Comparison of ENCODE assay signal across 8 cellular contexts in genomic region chr7:48299580-48300169, GRCh38.
DNase-seq lines count a peak whose midpoint lies in the region; ATAC-seq, FAIRE-seq and TF ChIP-seq lines count a peak whose summit lies in the region.

No MANE protein-coding gene starts in this region.

- no peak overlapping the region for H2BK20ac ChIP-seq in H1 (ENCODE audit: low read length)

- POLR2A ChIA-PET in H1 (lab: Charles Lee; ENCODE audit: partially characterized antibody) = no interaction called here

- H2BK120ac ChIP-seq in H1 (replicated peaks; ENCODE audit: low read depth, low read length) = no peak overlapping the region

- no peaks in the 10 kb centered on the region for H3K27me3 ChIP-seq in H1 (replicated peaks in 1 of 4; ENCODE audit: control insufficient read depth in 3 of 4, extremely low read depth in 1 of 4, insufficient read depth in 3 of 4, low read length in 3 of 4)
- no peaks in the 10 kb centered on the region for H3K27me3 ChIP-seq in lung (ENCODE audit: control insufficient read depth, insufficient read depth)

- H3K4ac ChIP-seq in H1 (replicated peaks; ENCODE audit: insufficient read length, low read depth, low read length) = no peak overlapping the region

- TF ChIP-seq EP300 in H1 (IDR thresholded peaks at IDR 0.05; ENCODE audit: borderline replicate concordance in 1 of 2, low read depth in 2 of 2, low read length in 2 of 2) = no peak

- H3K9me3 ChIP-seq in H1 (ENCODE audit: insufficient read depth in 2 of 2, low read depth in 1 of 2, low read length in 1 of 2) = no peaks in the 10 kb centered on the region; a peak in 1 of 4 replicates
- no peaks in the 10 kb centered on the region for H3K9me3 ChIP-seq in lung (ENCODE audit: control insufficient read depth in 2 of 2, insufficient read depth in 1 of 2, low read length in 1 of 2)

- FAIRE-seq in H1 (lab: Jason Lieb, UNC) = peak; percentile 75

- no peaks in the 10 kb centered on the region for H3K79me1 ChIP-seq in H1 (ENCODE audit: low read depth, low read length)

- no peak overlapping the region for H2AFZ ChIP-seq in H1 (ENCODE audit: low read length)

- H3K9ac ChIP-seq in H1 (replicated peaks in 1 of 4; ENCODE audit: extremely low read depth in 1 of 4, low read depth in 3 of 4, low read length in 3 of 4) = no peak overlapping the region

- H3K23me2 ChIP-seq in H1 (ENCODE audit: low read depth, low read length) = no peaks in the 10 kb centered on the region

- no peak overlapping the region for H2BK15ac ChIP-seq in H1 (ENCODE audit: low read length)

- H2AK5ac ChIP-seq in H1 (ENCODE audit: low read depth, low read length) = no peak overlapping the region

- no peak overlapping the region for H2BK12ac ChIP-seq in H1 (ENCODE audit: low read depth, low read length)

- H3K4me3 ChIP-seq in HFF-Myc (replicated peaks; ENCODE audit: low read depth, low read length) (no peak overlapping the region), H1 (ENCODE audit: extremely low read depth in 1 of 4, insufficient read depth in 2 of 4, low read depth in 3 of 4, low read length in 4 of 4) (no peak overlapping the region), lung (no peak overlapping the region)

- H3K27ac ChIP-seq in H1 (ENCODE audit: low read depth, low read length) = no peak overlapping the region
- H3K27ac ChIP-seq in lung (ENCODE audit: low read depth in 1 of 2, low read length in 1 of 2) = no peak overlapping the region

- peak; percentile 81 for DNase-seq in A172 (ENCODE audit: low spot score)
- peak; percentile 33 for DNase-seq in HFF-Myc (ENCODE audit: extremely low read depth, low read depth)
- DNase-seq in LoVo (ENCODE audit: low spot score) = peak; percentile 69
- peak; percentile 44 for DNase-seq in SK-N-DZ (ENCODE audit: low spot score)
- DNase-seq in H1 (ENCODE audit: low read depth in 1 of 2, low spot score in 2 of 2) = peak in 1 of 2 experiments; percentile 69
- DNase-seq in lung (ENCODE audit: low spot score) = peak; percentile 47
- DNase-seq in stromal cell of bone marrow (ENCODE audit: low read depth) = peak; percentile 62

- no peak overlapping the region for H3K14ac ChIP-seq in H1 (ENCODE audit: insufficient read length)

- H2BK5ac ChIP-seq in H1 (ENCODE audit: low read depth, low read length) = peak overlapping the region; percentile 26; the same call in 1 of the 2 replicates

- TF ChIP-seq RAD21 in H1 (IDR thresholded peaks at IDR 0.05 in 1 of 2, conservative IDR thresholded peaks at IDR 0.05 in 1 of 2; ENCODE audit: low read depth in 2 of 2, low read length in 2 of 2) = peak; percentile 91

- WGBS in H1 (ENCODE audit: extremely low coverage in 1 of 2, insufficient coverage in 1 of 2, insufficient read length in 1 of 2, insufficient replicate concordance in 2 of 2, low coverage in 1 of 2, low lambda C conversion rate in 2 of 2, missing lambda C conversion rate in 1 of 2), 2 experiments = 51% methylated on average over 4 of the region's 4 CpGs; no CpG with 5 or more reads in 1 of the 2 experiments
- 43 to 57% methylated on average over 4 of the region's 4 CpGs for WGBS in lung, 2 donors

- H3K56ac ChIP-seq in H1 (replicated peaks; ENCODE audit: insufficient read length, low read depth, low read length) = no peak overlapping the region

- 0 out of 4 replicates have a peak overlapping the region, but pooled peaks of 1 of the 2 experiments have one; percentile 34 for H3K4me2 ChIP-seq in H1 (ENCODE audit: insufficient read depth in 1 of 2, low read depth in 2 of 2, low read length in 2 of 2)

- H4K91ac ChIP-seq in H1 (replicated peaks; ENCODE audit: insufficient read length, low read length) = no peak overlapping the region

- peak; percentile 79 for TF ChIP-seq CTCF in GM12872 (IDR thresholded peaks at IDR 0.05; ENCODE audit: insufficient read depth, low read depth, low read length)
- peak; percentile 79 for TF ChIP-seq CTCF in HFF-Myc (IDR thresholded peaks at IDR 0.05; ENCODE audit: low read depth, low read length, missing control alignments)
- peak; percentile 44 to 79 (median 62) for TF ChIP-seq CTCF in H1 (IDR thresholded peaks at IDR 0.05; ENCODE audit: control extremely low read depth in 1 of 3, insufficient read depth in 1 of 3, low read depth in 1 of 3, low read length in 3 of 3)
- peak; percentile 27 for TF ChIP-seq CTCF in lung (IDR thresholded peaks at IDR 0.05; ENCODE audit: control extremely low read depth, extremely low read depth)

- ATAC-seq in lung (ENCODE audit: insufficient read depth, low FRiP score) = peak; percentile 81

- no peaks in the 10 kb centered on the region for H3K79me2 ChIP-seq in H1 (ENCODE audit: control insufficient read depth in 1 of 2, insufficient read depth in 2 of 2, low read length in 2 of 2)

- no peak overlapping the region for H4K5ac ChIP-seq in H1 (ENCODE audit: insufficient read length, low read depth, low read length)

- H3K18ac ChIP-seq in H1 (ENCODE audit: extremely low read depth, low read length) = no peak overlapping the region

- H3K36me3 ChIP-seq in H1 (ENCODE audit: control insufficient read depth in 2 of 4, insufficient read depth in 4 of 4, low read length in 3 of 4) (no peaks in the 10 kb centered on the region), lung (ENCODE audit: control insufficient read depth in 2 of 2, insufficient read depth in 2 of 2, low read length in 2 of 2) (no peaks in the 10 kb centered on the region)

- CTCF ChIA-PET in H1 (lab: Charles Lee; ENCODE audit: partially characterized antibody) = interaction anchor here (0.5 to 4.1 kb wide), 37 partner anchors 8 to 1553 kb away, joined by 3 to 22 read pairs (median 4); no protein-coding TSS in a partner anchor

- H3K4me1 ChIP-seq in H1 (replicated peaks in 1 of 4; ENCODE audit: control insufficient read depth in 3 of 4, insufficient read depth in 4 of 4, low read length in 3 of 4) = peaks cover 0 to 8% (median 5%) of the 10 kb centered on the region in 4 experiments; a peak in 4 of 7 replicates
- no peaks in the 10 kb centered on the region for H3K4me1 ChIP-seq in lung (ENCODE audit: control insufficient read depth in 2 of 2, insufficient read depth in 2 of 2, low read length in 2 of 2)

- H4K8ac ChIP-seq in H1 (ENCODE audit: extremely low read depth, insufficient read depth, low read length) = no peak overlapping the region

- no peak for TF ChIP-seq POLR2A in H1 (IDR thresholded peaks at IDR 0.05; ENCODE audit: control extremely low read depth in 1 of 2, low read depth in 2 of 2, low read length in 2 of 2)

- H4K20me1 ChIP-seq in H1 (replicated peaks in 1 of 2; ENCODE audit: control insufficient read depth in 1 of 2, insufficient read depth in 2 of 2, low read length in 2 of 2) = no peaks in the 10 kb centered on the region

- no peak overlapping the region for H3K23ac ChIP-seq in H1 (ENCODE audit: insufficient read length)

TF ChIP-seq in H1, 55 proteins besides CTCF, POLR2A, EP300 and RAD21:
- TF ChIP-seq MAFK (IDR thresholded peaks at IDR 0.05; ENCODE audit: low read depth, low read length) (no peak), CTBP2 (IDR thresholded peaks at IDR 0.05; ENCODE audit: borderline replicate concordance, insufficient read depth, insufficient read length, low read length) (no peak), NRF1 (IDR thresholded peaks at IDR 0.05; ENCODE audit: low read depth, low read length) (no peak), SIRT6 (IDR thresholded peaks at IDR 0.05; ENCODE audit: low read length) (no peak), TCF12 (IDR thresholded peaks at IDR 0.05; ENCODE audit: low read depth, low read length) (no peak), PHF8 (conservative IDR thresholded peaks at IDR 0.05; ENCODE audit: low read depth, low read length) (no peak), SP1 (IDR thresholded peaks at IDR 0.05; ENCODE audit: low read depth, low read length) (no peak), BRCA1 (IDR thresholded peaks at IDR 0.05; ENCODE audit: low read depth, low read length) (no peak), CBX5 (IDR thresholded peaks at IDR 0.05; ENCODE audit: low read depth, low read length) (no peak), NANOG (IDR thresholded peaks at IDR 0.05; ENCODE audit: insufficient read depth, low read depth, low read length, poor library complexity, severe bottlenecking) (no peak), CHD1 (IDR thresholded peaks at IDR 0.05; ENCODE audit: low read depth, low read length) (no peak), ATF3 (IDR thresholded peaks at IDR 0.05; ENCODE audit: insufficient read depth, low read depth, low read length) (no peak), CREB1 (IDR thresholded peaks at IDR 0.05) (no peak), SIN3A (conservative IDR thresholded peaks at IDR 0.05 in 1 of 2, IDR thresholded peaks at IDR 0.05 in 1 of 2; ENCODE audit: low read depth in 1 of 2, low read length in 2 of 2) (no peak), MAX (IDR thresholded peaks at IDR 0.05) (no peak), BACH1 (IDR thresholded peaks at IDR 0.05; ENCODE audit: low read length) (no peak), FOSL1 (IDR thresholded peaks at IDR 0.05; ENCODE audit: insufficient read depth, low read depth, low read length) (no peak), CBX8 (IDR thresholded peaks at IDR 0.05; ENCODE audit: borderline replicate concordance, low read depth, low read length) (no peak), JUN (IDR thresholded peaks at IDR 0.05; ENCODE audit: low read depth, low read length) (no peak), TBP (IDR thresholded peaks at IDR 0.05; ENCODE audit: low read depth, low read length) (no peak)
TF ChIP-seq in H1: peak in this region for 0.

Comparison
In these comparisons a context has a peak if more than half of its experiments do, and no peak if none do; other contexts are left out.
1. CTCF ChIP-seq: peak in every context shown above with its lines; median percentile 79 in GM12872; 79 in HFF-Myc; 62 in H1; 27 in lung.